ENCODE assay signal across 8 cellular contexts in the genomic region with DNA sequence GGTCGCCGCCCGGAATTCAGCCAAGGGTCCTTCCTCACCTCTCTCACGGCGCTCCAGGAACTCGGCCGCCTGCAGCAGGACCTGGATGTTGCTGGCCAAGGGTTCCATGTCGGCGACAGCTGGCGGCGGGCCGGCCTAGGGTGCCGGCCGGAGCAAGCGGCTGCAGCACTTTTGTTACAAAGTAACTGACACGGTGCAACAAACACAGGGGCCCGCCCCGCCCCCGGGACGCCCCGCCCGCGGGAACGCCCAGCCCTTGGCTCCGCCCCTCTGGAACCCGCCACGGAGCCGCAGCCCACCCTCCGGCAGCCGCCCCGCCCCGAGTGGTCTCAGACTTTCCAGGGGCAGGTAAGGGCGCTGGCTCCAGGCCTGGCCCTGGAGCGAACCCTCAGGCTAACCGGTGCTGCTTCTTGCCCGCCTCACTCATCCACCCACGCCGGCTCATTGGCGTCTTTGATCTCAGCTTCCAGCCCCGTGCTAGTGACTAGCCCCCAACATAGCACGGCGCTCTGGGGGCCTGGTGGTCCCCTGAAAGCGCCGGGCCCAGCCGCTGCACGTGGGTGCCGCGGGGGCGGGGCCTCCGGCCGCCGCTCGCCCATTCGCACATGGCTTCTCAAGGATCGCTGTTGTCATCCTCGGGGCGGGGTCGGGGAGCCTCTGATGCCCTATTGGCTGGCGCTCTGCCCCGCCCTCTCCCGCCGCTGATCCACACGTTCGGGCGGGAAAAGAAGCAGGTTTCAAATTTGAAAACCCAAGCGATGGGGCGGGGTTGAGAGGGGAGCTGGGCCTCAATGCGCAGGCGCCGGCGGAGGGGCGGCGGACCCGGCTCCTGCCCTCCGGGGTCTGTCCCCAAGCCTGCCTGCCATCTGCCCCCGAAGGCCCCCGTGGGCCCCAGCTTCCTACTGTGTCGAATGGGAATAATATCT. TPM values are rescaled to one million over a fixed set of nuclear protein-coding genes. Genes with fewer than 3 reads are reported as not detected.
DNase-seq lines count a peak whose midpoint lies in the region; ATAC-seq and FAIRE-seq lines count a peak whose summit lies in the region.

A gene with protein sequence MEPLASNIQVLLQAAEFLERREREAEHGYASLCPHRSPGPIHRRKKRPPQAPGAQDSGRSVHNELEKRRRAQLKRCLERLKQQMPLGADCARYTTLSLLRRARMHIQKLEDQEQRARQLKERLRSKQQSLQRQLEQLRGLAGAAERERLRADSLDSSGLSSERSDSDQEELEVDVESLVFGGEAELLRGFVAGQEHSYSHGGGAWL (minus strand): TSS at position 176 of the 926 bp plus-strand sequence. CDS start 68 bp downstream, at position 108.

- peak within 1 kb of the TSS; percentile 23 for H3K27ac ChIP-seq in effector memory CD4-positive, alpha-beta T cell (ENCODE audit: insufficient read depth, low read length, poor library complexity, severe bottlenecking)

- DNase-seq in Caki2 (ENCODE audit: low read depth) (peak; percentile 99), HTR-8/SVneo (ENCODE audit: insufficient read length, low spot score) (peak; percentile 95), NOMO-1 (lab: John Stamatoyannopoulos, UW; ENCODE audit: unreplicated experiment in 2 of 2) (peak; percentile 96 to 98), mesenteric fat pad (ENCODE audit: low spot score) (peak; percentile 96)
- peak; percentile 95 for DNase-seq in activated CD8-positive, alpha-beta memory T cell treated with anti-CD3 and anti-CD28 coated beads for 24 hours
- DNase-seq in effector memory CD4-positive, alpha-beta T cell = peak; percentile 89 to 93 (median 89)
- DNase-seq in stimulated activated CD8-positive, alpha-beta memory T cell treated with anti-CD3 and anti-CD28 coated beads, Interleukin-12 subunit alpha, Interleukin-12 subunit beta, amount 100 ng/mL, for 4 hours (ENCODE audit: low read depth) = peak; percentile 90

- FAIRE-seq in HTR-8/SVneo (lab: Jason Lieb, UNC) = no peak

- in situ Hi-C loops in Caki2 (cut with HindIII; ENCODE audit: low pct_unique_long_range_greater_than_20kb, low sequenced_read_pairs) = no loop called here

- ATAC-seq in GM21381 (IDR thresholded peaks at IDR 0.05; ENCODE audit: unreplicated experiment) = peak; percentile 79

- no peaks in the 10 kb centered on the region for H3K27me3 ChIP-seq in effector memory CD4-positive, alpha-beta T cell (replicated peaks; ENCODE audit: control insufficient read depth, insufficient read depth, low read length, poor library complexity, severe bottlenecking)

- H3K9me3 ChIP-seq in effector memory CD4-positive, alpha-beta T cell (ENCODE audit: control insufficient read depth, low read length) = no peaks in the 10 kb centered on the region

- peaks cover 38% of the 10 kb centered on the region for H3K4me1 ChIP-seq in effector memory CD4-positive, alpha-beta T cell (ENCODE audit: control insufficient read depth, insufficient read depth, low read length, poor library complexity, severe bottlenecking)

- peaks cover 3% of the 10 kb centered on the region for H3K36me3 ChIP-seq in effector memory CD4-positive, alpha-beta T cell (ENCODE audit: control insufficient read depth, insufficient read depth, low read length)

- H3K4me3 ChIP-seq in effector memory CD4-positive, alpha-beta T cell (ENCODE audit: insufficient read depth, low read depth, low read length, poor library complexity, severe bottlenecking) = peak within 1 kb of the TSS; percentile 58

RNA-seq across cellular contexts. Expression of the gene that starts here (rescaled TPM):
- total RNA-seq in Caki2 (2014; rRNA removed; shearing (Covaris generic); ENCODE audit: low replicate concordance) = 69.8 and 72.2 TPM in 2 replicates
- total RNA-seq in mesenteric fat pad = 7.2 TPM

Comparison
In these comparisons a context has a peak if more than half of its experiments do, and no peak if none do; other contexts are left out.
1. Peak in every context shown above with its lines: DNase-seq, ATAC-seq, H3K4me3 ChIP-seq and H3K27ac ChIP-seq.